ENCODE assay signal across 10 cellular contexts in the genomic region with DNA sequence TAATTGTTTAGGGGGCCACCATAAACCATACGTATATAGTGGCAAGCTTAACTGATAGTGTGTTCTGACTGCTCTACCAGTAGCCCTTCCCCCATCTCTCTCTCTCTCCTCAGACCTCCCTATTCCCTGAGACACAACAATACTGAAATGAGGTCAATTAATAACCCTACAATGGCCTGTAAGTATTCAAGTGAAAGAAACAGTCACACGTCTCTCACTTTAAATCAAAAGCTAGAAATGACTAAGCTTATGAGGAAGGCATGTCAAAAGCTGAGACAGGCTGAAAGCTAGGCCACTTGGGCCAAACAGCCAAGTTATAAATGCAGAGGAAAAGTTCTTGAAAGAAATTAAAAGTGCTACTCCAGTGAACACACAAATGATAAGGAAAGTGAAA.
DNase-seq lines count a peak whose midpoint lies in the region; ATAC-seq lines count a peak whose summit lies in the region.
"Had no signal": no experiment of that assay in that cellular context is flagged by ENCODE, and none has a peak within 500 bp of the region (broad histone marks: within the 10 kb centered on the region; RNA-seq: fewer than 3 reads in every experiment).

No MANE protein-coding gene starts in this region.

- peaks cover 25% of the 10 kb centered on the region for H3K4me1 Mint-ChIP-seq in activated naive CD8-positive, alpha-beta T cell treated with anti-CD3 and anti-CD28 coated beads, Interleukin-2, amount 50 U/mL, for 24 hours

- H3K27ac Mint-ChIP-seq in activated naive CD8-positive, alpha-beta T cell treated with anti-CD3 and anti-CD28 coated beads, Interleukin-2, amount 50 U/mL, for 24 hours: peak overlapping the region; percentile 4

- no peaks in the 10 kb centered on the region for H3K9me3 Mint-ChIP-seq in activated naive CD8-positive, alpha-beta T cell treated with anti-CD3 and anti-CD28 coated beads, Interleukin-2, amount 50 U/mL, for 24 hours
- H3K9me3 Mint-ChIP-seq: H9 had no signal

- H3K27me3 Mint-ChIP-seq in activated naive CD8-positive, alpha-beta T cell treated with anti-CD3 and anti-CD28 coated beads, Interleukin-2, amount 50 U/mL, for 24 hours: no peaks in the 10 kb centered on the region

- H3K36me3 Mint-ChIP-seq in activated naive CD8-positive, alpha-beta T cell treated with anti-CD3 and anti-CD28 coated beads, Interleukin-2, amount 50 U/mL, for 24 hours (ENCODE audit: low read depth): no peaks in the 10 kb centered on the region

- no peak for DNase-seq in activated naive CD8-positive, alpha-beta T cell treated with anti-CD3 and anti-CD28 coated beads, Interleukin-2, amount 50 U/mL, for 24 hours
- no peak for DNase-seq in amygdala (lab: John Stamatoyannopoulos, UW)
- no peak for DNase-seq in epidermal melanocyte (ENCODE audit: insufficient read length, low spot score)
- DNase-seq in NK-92 treated with Interleukin-12 subunit alpha and Interleukin-12 subunit beta, amount 100 ng/mL, for 24 hours (lab: John Stamatoyannopoulos, UW): no peak
- no peak for DNase-seq in OCI-M2 (lab: John Stamatoyannopoulos, UW; ENCODE audit: unreplicated experiment)
- DNase-seq: NCI-H1092 had no signal

- H3K4me3 Mint-ChIP-seq in activated naive CD8-positive, alpha-beta T cell treated with anti-CD3 and anti-CD28 coated beads, Interleukin-2, amount 50 U/mL, for 24 hours: peak overlapping the region; percentile 3
- H3K4me3 Mint-ChIP-seq: H9 had no signal

- peak; percentile 94 for ATAC-seq in GM18861 (IDR thresholded peaks at IDR 0.05; ENCODE audit: unreplicated experiment)
- ATAC-seq in GM21390 (IDR thresholded peaks at IDR 0.05; ENCODE audit: unreplicated experiment): peak; percentile 88
- peak; percentile 77 for ATAC-seq in HG03066 (IDR thresholded peaks at IDR 0.05; ENCODE audit: low read depth, unreplicated experiment)
- ATAC-seq in activated naive CD8-positive, alpha-beta T cell treated with anti-CD3 and anti-CD28 coated beads, Interleukin-2, amount 50 U/mL, for 24 hours: peak; percentile 65
